ENCODE assay signal across 1 cellular context in genomic region chr7:44574286-44574872, GRCh38.
TF ChIP-seq lines count a peak whose summit lies in the region.

No MANE protein-coding gene starts in this region.

TF ChIP-seq in H1, 55 proteins besides CTCF, POLR2A, EP300 and RAD21:
- TF ChIP-seq CTBP2 (IDR thresholded peaks at IDR 0.05; ENCODE audit: borderline replicate concordance, insufficient read depth, insufficient read length, low read length) (no peak), SAP30 (IDR thresholded peaks at IDR 0.05; ENCODE audit: insufficient read depth, insufficient replicate concordance, low read length) (peak; percentile 30)
